ENCODE assay signal across 21 cellular contexts in genomic region chr14:71190691-71191090, GRCh38.
DNase-seq lines count a peak whose midpoint lies in the region; ATAC-seq, FAIRE-seq and TF ChIP-seq lines count a peak whose summit lies in the region.
"Had no signal": no experiment of that assay in that cellular context is flagged by ENCODE, and none has a peak within 500 bp of the region (broad histone marks: within the 10 kb centered on the region; RNA-seq: fewer than 3 reads in every experiment).

No MANE protein-coding gene starts in this region.

- no peak for TF ChIP-seq EP300 in H1 (IDR thresholded peaks at IDR 0.05; ENCODE audit: borderline replicate concordance in 1 of 2, low read depth in 2 of 2, low read length in 2 of 2)

- TF ChIP-seq RAD21 in H1 (IDR thresholded peaks at IDR 0.05 in 1 of 2, conservative IDR thresholded peaks at IDR 0.05 in 1 of 2; ENCODE audit: low read depth in 2 of 2, low read length in 2 of 2): no peak

- no peaks in the 10 kb centered on the region for H3K23me2 ChIP-seq in H1 (ENCODE audit: low read depth, low read length)

- no peak overlapping the region for H3K14ac ChIP-seq in H1 (ENCODE audit: insufficient read length)

- TF ChIP-seq POLR2A in H1 (IDR thresholded peaks at IDR 0.05; ENCODE audit: control extremely low read depth in 1 of 2, low read depth in 2 of 2, low read length in 2 of 2): no peak

- peaks cover 0 to 8% of the 10 kb centered on the region in 2 donors for H3K27me3 Mint-ChIP-seq in T-cell

- H3K27ac Mint-ChIP-seq in T-cell: no peak overlapping the region
- H3K27ac Mint-ChIP-seq: CD14-positive monocyte; CD4-positive, alpha-beta memory T cell; HFFc6 had no signal

- no peaks in the 10 kb centered on the region for H3K4me1 Mint-ChIP-seq in T-cell
- H3K4me1 Mint-ChIP-seq: CD4-positive, alpha-beta memory T cell had no signal

- H3K4me1 ChIP-seq in H1 (replicated peaks in 1 of 4; ENCODE audit: control insufficient read depth in 3 of 4, insufficient read depth in 4 of 4, low read length in 3 of 4): peaks cover 6 to 25% (median 13%) of the 10 kb centered on the region in 4 experiments
- H3K4me1 ChIP-seq: A549, BLaER1 had no signal

- no peak overlapping the region for H2BK120ac ChIP-seq in H1 (replicated peaks; ENCODE audit: low read depth, low read length)

- H3K9me3 ChIP-seq in H1 (ENCODE audit: insufficient read depth in 2 of 2, low read depth in 1 of 2, low read length in 1 of 2): no peaks in the 10 kb centered on the region
- H3K9me3 ChIP-seq: A549, BLaER1 had no signal

- no peaks in the 10 kb centered on the region for H4K20me1 ChIP-seq in H1 (replicated peaks in 1 of 2; ENCODE audit: control insufficient read depth in 1 of 2, insufficient read depth in 2 of 2, low read length in 2 of 2)
- H4K20me1 ChIP-seq: BLaER1 had no signal

- no peaks in the 10 kb centered on the region for H3K79me2 ChIP-seq in H1 (ENCODE audit: control insufficient read depth in 1 of 2, insufficient read depth in 2 of 2, low read length in 2 of 2)

- H2BK15ac ChIP-seq in H1 (ENCODE audit: low read length): no peak overlapping the region

- H2BK5ac ChIP-seq in H1 (ENCODE audit: low read depth, low read length): no peak overlapping the region

- H4K8ac ChIP-seq in H1 (ENCODE audit: extremely low read depth, insufficient read depth, low read length): no peak overlapping the region

- no peak overlapping the region for H4K5ac ChIP-seq in H1 (ENCODE audit: insufficient read length, low read depth, low read length)

- H3K27me3 ChIP-seq in H1 (replicated peaks in 1 of 4; ENCODE audit: control insufficient read depth in 3 of 4, extremely low read depth in 1 of 4, insufficient read depth in 3 of 4, low read length in 3 of 4): no peaks in the 10 kb centered on the region
- H3K27me3 ChIP-seq: BLaER1 had no signal

- H3K4me2 ChIP-seq in H1 (ENCODE audit: insufficient read depth in 1 of 2, low read depth in 2 of 2, low read length in 2 of 2): no peak overlapping the region
- H3K4me2 ChIP-seq: A549, BLaER1 had no signal

- H3K56ac ChIP-seq in H1 (replicated peaks; ENCODE audit: insufficient read length, low read depth, low read length): no peak overlapping the region

- H2BK12ac ChIP-seq in H1 (ENCODE audit: low read depth, low read length): no peak overlapping the region

- DNase-seq in DMS 273 (lab: John Stamatoyannopoulos, UW; ENCODE audit: unreplicated experiment): peak; percentile 45
- no peak for DNase-seq in DMS 273 treated with DMSO at 0.1 percent for 48 hours (lab: John Stamatoyannopoulos, UW)
- DNase-seq in NCI-H510A treated with DMSO at 0.1 percent for 48 hours (lab: John Stamatoyannopoulos, UW): peak; percentile 24
- no peak for DNase-seq in NCI-H510A (lab: John Stamatoyannopoulos, UW)
- no peak for DNase-seq in H1 (ENCODE audit: low read depth in 1 of 2, low spot score in 2 of 2)
- no peak for DNase-seq in urothelium cell line (ENCODE audit: low spot score)
- no peak for DNase-seq in activated CD4-positive, alpha-beta T cell treated with anti-CD3 and anti-CD28 coated beads for 48 hours
- DNase-seq in T-cell: no peak
- DNase-seq: AML-193; CD4-positive, alpha-beta memory T cell; DMS53; DND-41; EL; HCEC 1CT; HFFc6; IMR-90 had no signal

- no peaks in the 10 kb centered on the region for H3K79me1 ChIP-seq in H1 (ENCODE audit: low read depth, low read length)

- H3K18ac ChIP-seq in H1 (ENCODE audit: extremely low read depth, low read length): no peak overlapping the region

- H3K4me3 ChIP-seq in H1 (ENCODE audit: extremely low read depth in 1 of 4, insufficient read depth in 2 of 4, low read depth in 3 of 4, low read length in 4 of 4): no peak overlapping the region
- H3K4me3 ChIP-seq: A549, BLaER1, GM12878 had no signal

- H3K36me3 Mint-ChIP-seq in T-cell: peaks cover 4% of the 10 kb centered on the region
- H3K36me3 Mint-ChIP-seq: CD4-positive, alpha-beta memory T cell had no signal

- no peak for TF ChIP-seq CTCF in H1 (IDR thresholded peaks at IDR 0.05; ENCODE audit: control extremely low read depth in 1 of 3, insufficient read depth in 1 of 3, low read depth in 1 of 3, low read length in 3 of 3)

- no peak overlapping the region for H3K4ac ChIP-seq in H1 (replicated peaks; ENCODE audit: insufficient read length, low read depth, low read length)

- POLR2A ChIA-PET in H1 (lab: Charles Lee; ENCODE audit: partially characterized antibody) (no interaction called here), T-cell (lab: Charles Lee) (no interaction called here)

- no peak overlapping the region for H2AFZ ChIP-seq in H1 (ENCODE audit: low read length)

- no peak overlapping the region for H3K4me3 Mint-ChIP-seq in T-cell
- H3K4me3 Mint-ChIP-seq: CD14-positive monocyte; CD4-positive, alpha-beta memory T cell; HFFc6 had no signal

- no peak overlapping the region for H3K23ac ChIP-seq in H1 (ENCODE audit: insufficient read length)

- H3K36me3 ChIP-seq in H1 (ENCODE audit: control insufficient read depth in 2 of 4, insufficient read depth in 4 of 4, low read length in 3 of 4): no peaks in the 10 kb centered on the region
- H3K36me3 ChIP-seq: BLaER1 had no signal

- H3K9me3 Mint-ChIP-seq in T-cell: no peaks in the 10 kb centered on the region
- H3K9me3 Mint-ChIP-seq: HFFc6 had no signal

- H2AK5ac ChIP-seq in H1 (ENCODE audit: low read depth, low read length): no peak overlapping the region

- no peak overlapping the region for H2BK20ac ChIP-seq in H1 (ENCODE audit: low read length)

- H3K27ac ChIP-seq in H1 (ENCODE audit: low read depth, low read length): no peak overlapping the region
- H3K27ac ChIP-seq: 22Rv1, A549, BLaER1 had no signal

- WGBS in H1 (ENCODE audit: extremely low coverage in 1 of 2, insufficient coverage in 1 of 2, insufficient read length in 1 of 2, insufficient replicate concordance in 2 of 2, low coverage in 1 of 2, low lambda C conversion rate in 2 of 2, missing lambda C conversion rate in 1 of 2), 2 experiments: 81% methylated on average over 3 of the region's 3 CpGs; no CpG with 5 or more reads in 1 of the 2 experiments

- CTCF ChIA-PET in H1 (lab: Charles Lee; ENCODE audit: partially characterized antibody): interaction anchor here (1.0 to 1.7 kb wide), 4 partner anchors 11 to 562 kb away, joined by 3 to 6 read pairs (median 4); no protein-coding TSS in a partner anchor
- CTCF ChIA-PET in T-cell (lab: Charles Lee): interaction anchor here in 1 of 2 donors (1.0 kb wide), 1 partner anchor 23 kb away, joined by 3 read pairs; no protein-coding TSS in a partner anchor

- no peak overlapping the region for H3K9ac ChIP-seq in H1 (replicated peaks in 1 of 4; ENCODE audit: extremely low read depth in 1 of 4, low read depth in 3 of 4, low read length in 3 of 4)
- H3K9ac ChIP-seq: BLaER1 had no signal

- ATAC-seq in T-cell (replicated peaks in 1 of 4): no peak
- ATAC-seq: A549, GM12878 had no signal

- FAIRE-seq in H1 (lab: Jason Lieb, UNC): no peak
- FAIRE-seq in urothelium cell line (lab: Jason Lieb, UNC): peak; percentile 53
- FAIRE-seq: GM12878 had no signal

- no peak overlapping the region for H4K91ac ChIP-seq in H1 (replicated peaks; ENCODE audit: insufficient read length, low read length)

TF ChIP-seq in H1, 55 proteins besides CTCF, POLR2A, EP300 and RAD21:
- TF ChIP-seq SP4 (IDR thresholded peaks at IDR 0.05; ENCODE audit: low read length) (no peak), TBP (IDR thresholded peaks at IDR 0.05; ENCODE audit: low read depth, low read length) (no peak), CHD1 (IDR thresholded peaks at IDR 0.05; ENCODE audit: low read depth, low read length) (peak; percentile 38; the same call in 1 of the 2 replicates), JUND (IDR thresholded peaks at IDR 0.05; ENCODE audit: low read length) (no peak), SIX5 (IDR thresholded peaks at IDR 0.05; ENCODE audit: low read depth, low read length) (no peak), HDAC2 (IDR thresholded peaks at IDR 0.05; ENCODE audit: borderline replicate concordance in 1 of 2, low read depth in 2 of 2, low read length in 2 of 2) (no peak), SAP30 (IDR thresholded peaks at IDR 0.05; ENCODE audit: insufficient read depth, insufficient replicate concordance, low read length) (no peak), SP1 (IDR thresholded peaks at IDR 0.05; ENCODE audit: low read depth, low read length) (peak; percentile 15; the same call in 1 of the 2 replicates), RNF2 (IDR thresholded peaks at IDR 0.05; ENCODE audit: borderline replicate concordance, low read depth, low read length, missing control alignments, poor library complexity, severe bottlenecking) (no peak), POLR2AphosphoS5 (IDR thresholded peaks at IDR 0.05; ENCODE audit: low read depth, low read length) (no peak), SUZ12 (IDR thresholded peaks at IDR 0.05; ENCODE audit: low read length) (no peak), ASH2L (IDR thresholded peaks at IDR 0.05; ENCODE audit: low read length) (no peak), RBBP5 (IDR thresholded peaks at IDR 0.05; ENCODE audit: borderline replicate concordance, low read depth, low read length) (no peak), NRF1 (IDR thresholded peaks at IDR 0.05; ENCODE audit: low read depth, low read length) (no peak), CHD2 (IDR thresholded peaks at IDR 0.05; ENCODE audit: low read length) (no peak), CBX8 (IDR thresholded peaks at IDR 0.05; ENCODE audit: borderline replicate concordance, low read depth, low read length) (no peak), KDM1A (IDR thresholded peaks at IDR 0.05; ENCODE audit: borderline replicate concordance, low read length) (no peak)
- TF ChIP-seq, protein P1, sequence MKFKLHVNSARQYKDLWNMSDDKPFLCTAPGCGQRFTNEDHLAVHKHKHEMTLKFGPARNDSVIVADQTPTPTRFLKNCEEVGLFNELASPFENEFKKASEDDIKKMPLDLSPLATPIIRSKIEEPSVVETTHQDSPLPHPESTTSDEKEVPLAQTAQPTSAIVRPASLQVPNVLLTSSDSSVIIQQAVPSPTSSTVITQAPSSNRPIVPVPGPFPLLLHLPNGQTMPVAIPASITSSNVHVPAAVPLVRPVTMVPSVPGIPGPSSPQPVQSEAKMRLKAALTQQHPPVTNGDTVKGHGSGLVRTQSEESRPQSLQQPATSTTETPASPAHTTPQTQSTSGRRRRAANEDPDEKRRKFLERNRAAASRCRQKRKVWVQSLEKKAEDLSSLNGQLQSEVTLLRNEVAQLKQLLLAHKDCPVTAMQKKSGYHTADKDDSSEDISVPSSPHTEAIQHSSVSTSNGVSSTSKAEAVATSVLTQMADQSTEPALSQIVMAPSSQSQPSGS (IDR thresholded peaks at IDR 0.05; ENCODE audit: low read length): no peak

Comparison
In these comparisons a context has a peak if more than half of its experiments do, and no peak if none do; other contexts are left out.
1. DNase-seq: peak in DMS 273 (single experiment) and NCI-H510A treated with DMSO at 0.1 percent for 48 hours (single experiment); none in DMS 273 treated with DMSO at 0.1 percent for 48 hours (single experiment), NCI-H510A (single experiment), H1 (0 of 2), urothelium cell line (single experiment), activated CD4-positive, alpha-beta T cell treated with anti-CD3 and anti-CD28 coated beads for 48 hours (single experiment) and T-cell (0 of 34).